ENCODE assay signal across 10 cellular contexts in genomic region chr17:29243792-29244191, GRCh38. TPM values are rescaled to one million over a fixed set of nuclear protein-coding genes. Genes with fewer than 3 reads are reported as not detected.
DNase-seq lines count a peak whose midpoint lies in the region; ATAC-seq, FAIRE-seq and TF ChIP-seq lines count a peak whose summit lies in the region.
"Had no signal": no experiment of that assay in that cellular context is flagged by ENCODE, and none has a peak within 500 bp of the region (broad histone marks: within the 10 kb centered on the region; RNA-seq: fewer than 3 reads in every experiment).

No MANE protein-coding gene starts in this region.

- H3K27me3 Mint-ChIP-seq in stimulated activated naive CD8-positive, alpha-beta T cell treated with anti-CD3 and anti-CD28 coated beads, Interleukin-15, amount 100 ng/mL, for 72 hours = no peaks in the 10 kb centered on the region
- H3K27me3 Mint-ChIP-seq: T-cell had no signal

- TF ChIP-seq POLR2A in A549 (IDR thresholded peaks at IDR 0.05; ENCODE audit: low read length) = no peak

- H3K4me3 Mint-ChIP-seq in stimulated activated naive CD8-positive, alpha-beta T cell treated with anti-CD3 and anti-CD28 coated beads, Interleukin-15, amount 100 ng/mL, for 72 hours = no peak overlapping the region
- H3K4me3 Mint-ChIP-seq: T-cell had no signal

- DNase-seq in A549 (ENCODE audit: low read depth in 1 of 2, low spot score in 1 of 2) (peak; percentile 78 to 83), PC-9 (no peak), fibroblast of peridontal ligament (ENCODE audit: extremely low read depth) (peak; percentile 46), NCI-H774 (lab: John Stamatoyannopoulos, UW) (no peak), cerebellar nuclear complex (lab: John Stamatoyannopoulos, UW) (no peak), SHP77 treated with DMSO at 0.1 percent for 48 hours (lab: John Stamatoyannopoulos, UW) (no peak)
- DNase-seq in stimulated activated naive CD8-positive, alpha-beta T cell treated with anti-CD3 and anti-CD28 coated beads, Interleukin-15, amount 100 ng/mL, for 72 hours = no peak
- DNase-seq: midbrain, T-cell had no signal

- whole genome bisulfite sequencing in A549 (ENCODE audit: missing lambda C conversion rate) = 20% methylated on average over 4 of the region's 4 CpGs

- no peaks in the 10 kb centered on the region for H3K9me3 Mint-ChIP-seq in stimulated activated naive CD8-positive, alpha-beta T cell treated with anti-CD3 and anti-CD28 coated beads, Interleukin-15, amount 100 ng/mL, for 72 hours
- H3K9me3 Mint-ChIP-seq: T-cell had no signal

- no peak for TF ChIP-seq EP300 in A549 (IDR thresholded peaks at IDR 0.05)

- no peaks in the 10 kb centered on the region for H3K79me2 ChIP-seq in PC-9 (ENCODE audit: low read depth)

- H3K27ac ChIP-seq in A549 = peak overlapping the region; percentile 2 to 93; a peak in 5 of 6 replicates
- H3K27ac ChIP-seq in PC-9 = no peak overlapping the region

- H4K20me1 ChIP-seq in PC-9 (ENCODE audit: insufficient read depth) = no peaks in the 10 kb centered on the region

- POLR2A ChIA-PET in A549 (lab: Yijun Ruan, JAX) (interaction anchor here (0.5 to 1.2 kb wide), 3 partner anchors 8 to 48 kb away, joined by 3 to 5 read pairs (median 3); no protein-coding TSS in a partner anchor), PC-9 (lab: Charles Lee; ENCODE audit: unreplicated experiment) (no interaction called here)

- H3K27me3 ChIP-seq in PC-9 (ENCODE audit: insufficient read depth, low read depth) = no peaks in the 10 kb centered on the region

- no peak overlapping the region for H3K27ac Mint-ChIP-seq in stimulated activated naive CD8-positive, alpha-beta T cell treated with anti-CD3 and anti-CD28 coated beads, Interleukin-15, amount 100 ng/mL, for 72 hours
- H3K27ac Mint-ChIP-seq: T-cell had no signal

- H3K4me2 ChIP-seq in A549 (peak overlapping the region; percentile 26; the same call in 2 of the 3 replicates), PC-9 (no peak overlapping the region)

- peak; percentile 66 for TF ChIP-seq CTCF in A549 (IDR thresholded peaks at IDR 0.05)
- peak; percentile 56; the same call in 1 of the 2 replicates for TF ChIP-seq CTCF in GM12874 (IDR thresholded peaks at IDR 0.05; ENCODE audit: insufficient read depth, low read depth, low read length)
- 0 out of 2 replicates have a peak, but pooled peaks have one; percentile 49 for TF ChIP-seq CTCF in PC-9 (conservative IDR thresholded peaks at IDR 0.05)

- peak; percentile 66 to 68 for TF ChIP-seq RAD21 in A549 (conservative IDR thresholded peaks at IDR 0.05 in 1 of 2, IDR thresholded peaks at IDR 0.05 in 1 of 2)

- no peaks in the 10 kb centered on the region for H3K36me3 ChIP-seq in PC-9 (ENCODE audit: low read depth)

- H3K4me1 ChIP-seq in A549 = peaks cover 33% of the 10 kb centered on the region
- peaks cover 31% of the 10 kb centered on the region for H3K4me1 ChIP-seq in PC-9 (replicated peaks; ENCODE audit: insufficient read depth)

- intact Hi-C loops in PC-9 (cut with micrococcal nuclease; ENCODE audit: unreplicated experiment) = no loop called here

- no peaks in the 10 kb centered on the region for H3K9me2 ChIP-seq in PC-9 (ENCODE audit: insufficient read depth)

- H3K4me3 ChIP-seq in A549 (no peak overlapping the region), PC-9 (no peak overlapping the region)

- peak; percentile 64 to 72 for ATAC-seq in A549
- ATAC-seq in stimulated activated naive CD8-positive, alpha-beta T cell treated with anti-CD3 and anti-CD28 coated beads, Interleukin-15, amount 100 ng/mL, for 72 hours = no peak

- no TSS peak for BruUV-seq in PC-9 (replicated peaks; lab: Mats Ljungman, UMichigan)

- H3K9me3 ChIP-seq in A549 = no peaks in the 10 kb centered on the region
- H3K9me3 ChIP-seq in PC-9 (ENCODE audit: insufficient read depth, low read depth) = no peaks in the 10 kb centered on the region

- FAIRE-seq in A549 (lab: Jason Lieb, UNC) = peak; percentile 99

- no peaks in the 10 kb centered on the region for H3K4me1 Mint-ChIP-seq in stimulated activated naive CD8-positive, alpha-beta T cell treated with anti-CD3 and anti-CD28 coated beads, Interleukin-15, amount 100 ng/mL, for 72 hours

- CTCF ChIA-PET in A549 (lab: Yijun Ruan, JAX) (interaction anchor here (1.0 to 7.8 kb wide), 15 partner anchors 6 to 132 kb away, joined by 3 to 99 read pairs (median 10); no protein-coding TSS in a partner anchor), PC-9 (lab: Charles Lee) (no interaction called here)

- no peak overlapping the region for H2AFZ ChIP-seq in PC-9

- peaks cover 22% of the 10 kb centered on the region for H3F3A ChIP-seq in PC-9 (ENCODE audit: insufficient read depth, low read depth)

TF ChIP-seq in A549, 52 proteins besides CTCF, POLR2A, EP300 and RAD21:
- TF ChIP-seq MAX (IDR thresholded peaks at IDR 0.05) = peak; percentile 58; the same call in 1 of the 2 replicates
- no peak for TF ChIP-seq CHD2 (IDR thresholded peaks at IDR 0.05; ENCODE audit: low read length, partially characterized antibody)
- peak; percentile 70 for TF ChIP-seq SMC3 (IDR thresholded peaks at IDR 0.05)

RNA-seq across cellular contexts. Expression of gene CRYBA1, which starts 2.9 kb away (rescaled TPM):
- polyA plus RNA-seq in A549 (2011; rRNA removed) = 0.10 TPM in 1 of 2 replicates, not detected in the other
- polyA plus RNA-seq in A549 (2012; cell fraction: cytosol; rRNA removed) = not detected in 2 replicates
- not detected in 2 replicates for polyA plus RNA-seq in A549 (2012; cell fraction: nucleus; rRNA removed)
- 0.12 TPM in 1 of 3 replicates, not detected in the others for polyA plus RNA-seq in A549 (2017; fragmentation: RNase III; extraction: RNeasy Plus Mini Kit Qiagen cat#74134 plus additional on column Dnase treatment)
- polyA minus RNA-seq in A549 (2011; rRNA and poly(A)+ RNA removed) = not detected in 2 replicates
- not detected in 2 replicates for total RNA-seq in PC-9 (2021)
- total RNA-seq: T-cell had no signal

RNA-seq across cellular contexts. Expression of gene NUFIP2, which starts 50.2 kb away (rescaled TPM):
- polyA plus RNA-seq in A549 (2011; rRNA removed) = 29.4 and 34.7 TPM in 2 replicates
- 16.7 and 27.9 TPM in 2 replicates for polyA plus RNA-seq in A549 (2012; cell fraction: cytosol; rRNA removed)
- polyA plus RNA-seq in A549 (2012; cell fraction: nucleus; rRNA removed) = 17.7 and 57.6 TPM in 2 replicates
- 33.0 to 33.5 TPM (median 33.1 TPM) in 3 replicates for polyA plus RNA-seq in A549 (2017; fragmentation: RNase III; extraction: RNeasy Plus Mini Kit Qiagen cat#74134 plus additional on column Dnase treatment)
- polyA minus RNA-seq in A549 (2011; rRNA and poly(A)+ RNA removed) = 43.2 and 49.0 TPM in 2 replicates
- total RNA-seq in PC-9 (2021) = 46.8 and 73.1 TPM in 2 replicates

Comparison
In these comparisons a context has a peak if more than half of its experiments do, and no peak if none do; other contexts are left out.
1. DNase-seq: peak in A549 (2 of 2) and fibroblast of peridontal ligament (single experiment); none in PC-9 (0 of 2), NCI-H774 (single experiment), stimulated activated naive CD8-positive, alpha-beta T cell treated with anti-CD3 and anti-CD28 coated beads, Interleukin-15, amount 100 ng/mL, for 72 hours (0 of 2), cerebellar nuclear complex (0 of 2) and SHP77 treated with DMSO at 0.1 percent for 48 hours (single experiment).
2. Peak in every context shown above with its lines, with median percentiles within 50 percentile points of each other: CTCF ChIP-seq.